8 cellular contexts compared by ENCODE assay signal in the genomic region with DNA sequence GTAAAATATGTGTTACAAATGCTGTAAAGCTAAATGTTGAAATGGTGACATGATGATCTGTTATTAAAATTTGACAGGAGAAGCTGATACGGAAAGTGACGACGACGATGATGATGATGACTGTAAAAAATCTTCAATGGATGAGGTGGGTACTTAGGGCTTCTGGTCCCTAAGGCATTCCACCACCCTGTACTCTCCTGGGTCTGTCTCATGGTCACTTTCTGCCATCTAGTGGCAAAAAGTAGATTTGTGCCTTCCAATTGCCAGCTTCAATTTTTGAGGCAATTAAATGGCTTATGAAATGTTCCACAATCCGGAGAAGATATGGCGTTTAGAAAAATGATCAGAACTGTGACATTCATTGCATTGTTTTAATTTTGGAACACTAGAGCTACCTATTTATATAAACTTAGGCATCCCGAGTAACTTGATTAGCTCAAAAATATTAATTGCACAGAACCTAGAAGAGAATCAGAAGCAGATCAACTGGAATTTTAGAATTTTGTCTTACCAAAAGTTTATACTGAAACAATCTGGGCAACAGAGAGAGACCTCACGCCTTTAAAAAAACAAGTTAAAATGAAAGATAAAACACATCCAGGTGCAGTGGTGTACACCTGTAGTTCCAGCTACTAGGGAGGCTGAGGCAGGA.
DNase-seq lines count a peak whose midpoint lies in the region; ATAC-seq, FAIRE-seq and TF ChIP-seq lines count a peak whose summit lies in the region.

No MANE protein-coding gene starts in this region.

- H3K4me3 ChIP-seq in SK-N-SH (ENCODE audit: low read depth in 2 of 2, low read length in 1 of 2) (no peak overlapping the region), endothelial cell of umbilical vein (replicated peaks in 1 of 3; ENCODE audit: insufficient read depth in 1 of 3, low read depth in 1 of 3, low read length in 3 of 3) (no peak overlapping the region)

- intact Hi-C loops in endothelial cell of umbilical vein (cut with micrococcal nuclease) = loop anchor here (1.0 to 10.0 kb wide), 5 partner anchors 332 to 1898 kb away; no protein-coding TSS in a partner anchor

- BruUV-seq in endothelial cell of umbilical vein (replicated peaks; lab: Mats Ljungman, UMichigan) = no TSS peak

- TF ChIP-seq POLR2A in endothelial cell of umbilical vein (IDR thresholded peaks at IDR 0.05; ENCODE audit: low read depth, low read length) = no peak

- H3F3A ChIP-seq in SK-N-SH (replicated peaks; ENCODE audit: insufficient read depth) = peaks cover 7% of the 10 kb centered on the region

- H3K9me3 ChIP-seq in SK-N-SH (no peaks in the 10 kb centered on the region), endothelial cell of umbilical vein (replicated peaks; ENCODE audit: control insufficient read depth, insufficient read depth, low read length) (no peaks in the 10 kb centered on the region)

- H4K20me1 ChIP-seq in SK-N-SH (ENCODE audit: insufficient read depth) (no peaks in the 10 kb centered on the region), endothelial cell of umbilical vein (replicated peaks; ENCODE audit: control insufficient read depth, extremely low read depth, insufficient read depth, low read length) (no peaks in the 10 kb centered on the region)

- peak; percentile 93 for FAIRE-seq in A204.1 (lab: Jason Lieb, UNC)
- FAIRE-seq in endothelial cell of umbilical vein (lab: Jason Lieb, UNC) = peak; percentile 15

- no peaks in the 10 kb centered on the region for H3K79me2 ChIP-seq in SK-N-SH (ENCODE audit: insufficient read depth)
- no peaks in the 10 kb centered on the region for H3K79me2 ChIP-seq in endothelial cell of umbilical vein (ENCODE audit: control insufficient read depth, insufficient read depth, low read length)

- WGBS in SK-N-SH (ENCODE audit: low lambda C conversion rate) = 15% methylated on average over 8 of the region's 8 CpGs

- no peaks in the 10 kb centered on the region for H3K27me3 ChIP-seq in SK-N-SH (ENCODE audit: insufficient read depth)
- H3K27me3 ChIP-seq in endothelial cell of umbilical vein (ENCODE audit: control insufficient read depth in 2 of 2, insufficient read depth in 2 of 2, low read length in 2 of 2) = no peaks in the 10 kb centered on the region

- peak; percentile 96 for TF ChIP-seq RAD21 in SK-N-SH (IDR thresholded peaks at IDR 0.05; ENCODE audit: low read length)

- peaks cover 0 to 9% of the 10 kb centered on the region in 2 experiments; a peak in 1 of 4 replicates for H3K4me1 ChIP-seq in SK-N-SH (ENCODE audit: control insufficient read depth in 1 of 2, insufficient read depth in 2 of 2, low read depth in 1 of 2, low read length in 1 of 2)
- H3K4me1 ChIP-seq in endothelial cell of umbilical vein (ENCODE audit: control insufficient read depth, extremely low read depth, insufficient read depth, low read length) = no peaks in the 10 kb centered on the region

- no peak overlapping the region for H3K9ac ChIP-seq in SK-N-SH
- H3K9ac ChIP-seq in endothelial cell of umbilical vein (replicated peaks; ENCODE audit: extremely low read depth, insufficient read depth, low read length) = no peak overlapping the region

- CTCF ChIA-PET in SK-N-SH (lab: Yijun Ruan, JAX) = interaction anchor here (0.6 to 6.9 kb wide), 121 partner anchors 9 to 1897 kb away, joined by 3 to 269 read pairs (median 5); a partner anchor contains a TSS
- CTCF ChIA-PET in endothelial cell of umbilical vein (lab: Charles Lee) = interaction anchor here (0.5 to 8.2 kb wide), 96 partner anchors 9 to 1527 kb away, joined by 3 to 531 read pairs (median 5); a partner anchor contains a TSS

- H2AFZ ChIP-seq in SK-N-SH (ENCODE audit: low read depth) (no peak overlapping the region), endothelial cell of umbilical vein (ENCODE audit: low read depth, low read length) (no peak overlapping the region)

- ATAC-seq in HG02623 (IDR thresholded peaks at IDR 0.05; ENCODE audit: unreplicated experiment) = peak; percentile 77
- no peak for ATAC-seq in omental fat pad (ENCODE audit: low FRiP score)

- no peaks in the 10 kb centered on the region for H3K9me1 ChIP-seq in endothelial cell of umbilical vein (replicated peaks; ENCODE audit: control insufficient read depth, extremely low read depth, insufficient read depth, low read length)

- H3K9me2 ChIP-seq in SK-N-SH = no peaks in the 10 kb centered on the region

- no peak for TF ChIP-seq EP300 in SK-N-SH (IDR thresholded peaks at IDR 0.05; ENCODE audit: borderline replicate concordance in 1 of 2, low read depth in 1 of 2, low read length in 1 of 2)

- TF ChIP-seq CTCF in SK-N-SH (IDR thresholded peaks at IDR 0.05) (peak; percentile 86), endothelial cell of umbilical vein (IDR thresholded peaks at IDR 0.05; ENCODE audit: extremely low read depth in 1 of 2, insufficient read depth in 1 of 2, low read depth in 1 of 2, low read length in 2 of 2) (peak; percentile 62), omental fat pad (IDR thresholded peaks at IDR 0.05) (peak in 1 of 3 donors; percentile 72)

- POLR2A ChIA-PET in SK-N-SH (lab: Yijun Ruan, JAX) = no interaction called here
- POLR2A ChIA-PET in endothelial cell of umbilical vein (lab: Charles Lee) = interaction anchor here (1.0 to 1.1 kb wide), 2 partner anchors 742 to 786 kb away, joined by 3 to 5 read pairs; no protein-coding TSS in a partner anchor

- H3K27ac ChIP-seq in SK-N-SH (ENCODE audit: low read depth in 2 of 2, low read length in 1 of 2) (no peak overlapping the region), endothelial cell of umbilical vein (ENCODE audit: insufficient read depth, low read depth, low read length) (no peak overlapping the region)

- peaks cover 13 to 24% of the 10 kb centered on the region in 2 experiments for H3K36me3 ChIP-seq in SK-N-SH (replicated peaks in 1 of 2; ENCODE audit: control insufficient read depth in 1 of 2, insufficient read depth in 2 of 2, low read length in 1 of 2)
- H3K36me3 ChIP-seq in endothelial cell of umbilical vein (ENCODE audit: control insufficient read depth in 2 of 2, extremely low read depth in 1 of 2, insufficient read depth in 2 of 2, low read length in 2 of 2) = peaks cover 2% of the 10 kb centered on the region in 2 experiments

- no peak overlapping the region for H3K4me2 ChIP-seq in SK-N-SH
- H3K4me2 ChIP-seq in endothelial cell of umbilical vein (ENCODE audit: insufficient read depth, low read length) = no peak overlapping the region

- dilution Hi-C loops in endothelial cell of umbilical vein (cut with MboI; ENCODE audit: extremely low pct_ligation_motif_present, low sequenced_read_pairs) = no loop called here

- DNase-seq in GM03348 (ENCODE audit: low spot score) (peak; percentile 55), NCI-H1105 treated with DMSO at 0.1 percent for 48 hours (lab: John Stamatoyannopoulos, UW) (peak; percentile 71), SK-N-SH (peak; percentile 52), endothelial cell of umbilical vein (ENCODE audit: low read depth, low spot score) (peak; percentile 83), midbrain (lab: John Stamatoyannopoulos, UW) (peak; percentile 72), omental fat pad (ENCODE audit: low spot score) (no peak)

TF ChIP-seq in SK-N-SH, 30 proteins besides CTCF, POLR2A, EP300 and RAD21 (continues in another document):
- TF ChIP-seq FOXJ3 (CRISPR knock-in tag; IDR thresholded peaks at IDR 0.05) (no peak), CHD2 (IDR thresholded peaks at IDR 0.05; ENCODE audit: low read length, partially characterized antibody) (no peak), RCOR1 (IDR thresholded peaks at IDR 0.05; ENCODE audit: low read length) (0 out of 2 replicates have a peak, but pooled peaks have one; percentile 20), YY1 (IDR thresholded peaks at IDR 0.05; ENCODE audit: low read depth) (no peak), FOSL2 (IDR thresholded peaks at IDR 0.05; ENCODE audit: borderline replicate concordance, low read depth) (no peak), SMC3 (IDR thresholded peaks at IDR 0.05; ENCODE audit: low read depth, low read length) (peak; percentile 81), TCF12 (IDR thresholded peaks at IDR 0.05) (no peak), RXRA (IDR thresholded peaks at IDR 0.05; ENCODE audit: borderline replicate concordance, low read depth) (no peak), TEAD4 (IDR thresholded peaks at IDR 0.05; ENCODE audit: borderline replicate concordance, insufficient read depth) (no peak)
- TF ChIP-seq, protein P1, sequence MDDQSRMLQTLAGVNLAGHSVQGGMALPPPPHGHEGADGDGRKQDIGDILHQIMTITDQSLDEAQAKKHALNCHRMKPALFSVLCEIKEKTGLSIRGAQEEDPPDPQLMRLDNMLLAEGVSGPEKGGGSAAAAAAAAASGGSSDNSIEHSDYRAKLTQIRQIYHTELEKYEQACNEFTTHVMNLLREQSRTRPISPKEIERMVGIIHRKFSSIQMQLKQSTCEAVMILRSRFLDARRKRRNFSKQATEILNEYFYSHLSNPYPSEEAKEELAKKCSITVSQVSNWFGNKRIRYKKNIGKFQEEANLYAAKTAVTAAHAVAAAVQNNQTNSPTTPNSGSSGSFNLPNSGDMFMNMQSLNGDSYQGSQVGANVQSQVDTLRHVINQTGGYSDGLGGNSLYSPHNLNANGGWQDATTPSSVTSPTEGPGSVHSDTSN (IDR thresholded peaks at IDR 0.05) = no peak

TF ChIP-seq in endothelial cell of umbilical vein, 7 proteins besides CTCF, POLR2A, EP300 and RAD21:
- TF ChIP-seq MYC (IDR thresholded peaks at IDR 0.05; ENCODE audit: low read depth, low read length) = no peak
- TF ChIP-seq POLR2AphosphoS5 (IDR thresholded peaks at IDR 0.05; ENCODE audit: insufficient read depth, low read depth, low read length) = no peak
- TF ChIP-seq, protein P2, sequence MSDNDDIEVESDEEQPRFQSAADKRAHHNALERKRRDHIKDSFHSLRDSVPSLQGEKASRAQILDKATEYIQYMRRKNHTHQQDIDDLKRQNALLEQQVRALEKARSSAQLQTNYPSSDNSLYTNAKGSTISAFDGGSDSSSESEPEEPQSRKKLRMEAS (IDR thresholded peaks at IDR 0.05; ENCODE audit: insufficient read depth, insufficient read length) = no peak
- TF ChIP-seq EZH2 (IDR thresholded peaks at IDR 0.05; ENCODE audit: borderline replicate concordance, low read depth, low read length, severe bottlenecking) = no peak
- TF ChIP-seq GATA2 (IDR thresholded peaks at IDR 0.05; ENCODE audit: insufficient read depth, insufficient read length, low read depth, low read length) = no peak
- TF ChIP-seq FOS (IDR thresholded peaks at IDR 0.05; ENCODE audit: borderline replicate concordance, insufficient read depth, low read length) = no peak
- no peak for TF ChIP-seq JUN (IDR thresholded peaks at IDR 0.05; ENCODE audit: borderline replicate concordance, insufficient read depth, insufficient read length, low read depth)
TF ChIP-seq in endothelial cell of umbilical vein: peak in this region for 0.
